1 cellular context compared by ENCODE assay signal in the genomic region with DNA sequence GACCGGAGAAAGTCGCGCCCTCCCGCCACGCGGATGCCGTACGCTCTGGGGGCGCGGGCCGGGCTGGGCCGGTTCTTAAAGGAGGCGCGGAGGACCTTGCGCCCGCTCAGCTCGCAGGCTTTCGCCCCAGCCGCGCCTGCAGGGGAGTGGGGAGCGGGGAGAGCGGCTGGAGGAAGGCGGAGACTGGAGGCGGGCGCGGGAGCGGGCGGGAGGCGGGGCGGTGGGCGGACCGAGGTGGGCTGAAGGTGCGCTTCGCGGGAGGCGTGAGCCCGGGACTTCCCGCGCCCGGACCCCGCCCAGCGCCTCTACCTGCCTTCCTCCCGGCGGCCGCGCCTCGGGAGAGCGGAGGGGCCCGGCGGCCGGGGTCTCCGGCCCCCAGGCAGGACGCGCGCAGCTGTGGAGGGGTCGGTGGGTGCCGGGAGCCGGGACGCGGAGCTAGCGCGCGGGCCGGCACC.
TF ChIP-seq lines count a peak whose summit lies in the region.

A gene (minus strand): TSS at position 148 of the 455 bp plus-strand sequence. CDS start 422 bp downstream, outside the sequence.

TF ChIP-seq in HepG2, 621 proteins besides CTCF, POLR2A, EP300 and RAD21 (continued from another document):
- TF ChIP-seq, protein P1, sequence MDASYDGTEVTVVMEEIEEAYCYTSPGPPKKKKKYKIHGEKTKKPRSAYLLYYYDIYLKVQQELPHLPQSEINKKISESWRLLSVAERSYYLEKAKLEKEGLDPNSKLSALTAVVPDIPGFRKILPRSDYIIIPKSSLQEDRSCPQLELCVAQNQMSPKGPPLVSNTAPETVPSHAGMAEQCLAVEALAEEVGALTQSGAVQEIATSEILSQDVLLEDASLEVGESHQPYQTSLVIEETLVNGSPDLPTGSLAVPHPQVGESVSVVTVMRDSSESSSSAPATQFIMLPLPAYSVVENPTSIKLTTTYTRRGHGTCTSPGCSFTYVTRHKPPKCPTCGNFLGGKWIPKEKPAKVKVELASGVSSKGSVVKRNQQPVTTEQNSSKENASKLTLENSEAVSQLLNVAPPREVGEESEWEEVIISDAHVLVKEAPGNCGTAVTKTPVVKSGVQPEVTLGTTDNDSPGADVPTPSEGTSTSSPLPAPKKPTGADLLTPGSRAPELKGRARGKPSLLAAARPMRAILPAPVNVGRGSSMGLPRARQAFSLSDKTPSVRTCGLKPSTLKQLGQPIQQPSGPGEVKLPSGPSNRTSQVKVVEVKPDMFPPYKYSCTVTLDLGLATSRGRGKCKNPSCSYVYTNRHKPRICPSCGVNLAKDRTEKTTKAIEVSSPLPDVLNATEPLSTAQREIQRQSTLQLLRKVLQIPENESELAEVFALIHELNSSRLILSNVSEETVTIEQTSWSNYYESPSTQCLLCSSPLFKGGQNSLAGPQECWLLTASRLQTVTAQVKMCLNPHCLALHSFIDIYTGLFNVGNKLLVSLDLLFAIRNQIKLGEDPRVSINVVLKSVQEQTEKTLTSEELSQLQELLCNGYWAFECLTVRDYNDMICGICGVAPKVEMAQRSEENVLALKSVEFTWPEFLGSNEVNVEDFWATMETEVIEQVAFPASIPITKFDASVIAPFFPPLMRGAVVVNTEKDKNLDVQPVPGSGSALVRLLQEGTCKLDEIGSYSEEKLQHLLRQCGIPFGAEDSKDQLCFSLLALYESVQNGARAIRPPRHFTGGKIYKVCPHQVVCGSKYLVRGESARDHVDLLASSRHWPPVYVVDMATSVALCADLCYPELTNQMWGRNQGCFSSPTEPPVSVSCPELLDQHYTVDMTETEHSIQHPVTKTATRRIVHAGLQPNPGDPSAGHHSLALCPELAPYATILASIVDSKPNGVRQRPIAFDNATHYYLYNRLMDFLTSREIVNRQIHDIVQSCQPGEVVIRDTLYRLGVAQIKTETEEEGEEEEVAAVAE (CRISPR knock-in tag; IDR thresholded peaks at IDR 0.05; ENCODE audit: borderline replicate concordance): no peak
- TF ChIP-seq ZSCAN25 (CRISPR knock-in tag; IDR thresholded peaks at IDR 0.05): peak; percentile 95
- no peak for TF ChIP-seq ZNF484 (CRISPR knock-in tag; IDR thresholded peaks at IDR 0.05; ENCODE audit: borderline replicate concordance, low read depth)
- TF ChIP-seq RFX1 (IDR thresholded peaks at IDR 0.05): no peak
- TF ChIP-seq ZNF235 (CRISPR knock-in tag; IDR thresholded peaks at IDR 0.05; ENCODE audit: borderline replicate concordance): 0 out of 2 replicates have a peak, but pooled peaks have one; percentile 31
- TF ChIP-seq, protein P2, sequence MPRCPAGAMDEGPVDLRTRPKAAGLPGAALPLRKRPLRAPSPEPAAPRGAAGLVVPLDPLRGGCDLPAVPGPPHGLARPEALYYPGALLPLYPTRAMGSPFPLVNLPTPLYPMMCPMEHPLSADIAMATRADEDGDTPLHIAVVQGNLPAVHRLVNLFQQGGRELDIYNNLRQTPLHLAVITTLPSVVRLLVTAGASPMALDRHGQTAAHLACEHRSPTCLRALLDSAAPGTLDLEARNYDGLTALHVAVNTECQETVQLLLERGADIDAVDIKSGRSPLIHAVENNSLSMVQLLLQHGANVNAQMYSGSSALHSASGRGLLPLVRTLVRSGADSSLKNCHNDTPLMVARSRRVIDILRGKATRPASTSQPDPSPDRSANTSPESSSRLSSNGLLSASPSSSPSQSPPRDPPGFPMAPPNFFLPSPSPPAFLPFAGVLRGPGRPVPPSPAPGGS (CRISPR knock-in tag; IDR thresholded peaks at IDR 0.05): 0 out of 2 replicates have a peak, but pooled peaks have one; percentile 16
- no peak for TF ChIP-seq ZNF768 (CRISPR knock-in tag; IDR thresholded peaks at IDR 0.05)
- TF ChIP-seq SRY (CRISPR knock-in tag; IDR thresholded peaks at IDR 0.05): no peak
- TF ChIP-seq HOXA3 (CRISPR knock-in tag; IDR thresholded peaks at IDR 0.05): 0 out of 2 replicates have a peak, but pooled peaks have one; percentile 9
- TF ChIP-seq, protein P3, sequence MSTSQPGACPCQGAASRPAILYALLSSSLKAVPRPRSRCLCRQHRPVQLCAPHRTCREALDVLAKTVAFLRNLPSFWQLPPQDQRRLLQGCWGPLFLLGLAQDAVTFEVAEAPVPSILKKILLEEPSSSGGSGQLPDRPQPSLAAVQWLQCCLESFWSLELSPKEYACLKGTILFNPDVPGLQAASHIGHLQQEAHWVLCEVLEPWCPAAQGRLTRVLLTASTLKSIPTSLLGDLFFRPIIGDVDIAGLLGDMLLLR (CRISPR knock-in tag; IDR thresholded peaks at IDR 0.05): 0 out of 2 replicates have a peak, but pooled peaks have one; percentile 20
- 0 out of 2 replicates have a peak, but pooled peaks have one; percentile 49 for TF ChIP-seq ZNF761 (CRISPR knock-in tag; conservative IDR thresholded peaks at IDR 0.05)
- 0 out of 2 replicates have a peak, but pooled peaks have one; percentile 10 for TF ChIP-seq ZFX (CRISPR knock-in tag; IDR thresholded peaks at IDR 0.05; ENCODE audit: low read depth)
- TF ChIP-seq, protein P4, sequence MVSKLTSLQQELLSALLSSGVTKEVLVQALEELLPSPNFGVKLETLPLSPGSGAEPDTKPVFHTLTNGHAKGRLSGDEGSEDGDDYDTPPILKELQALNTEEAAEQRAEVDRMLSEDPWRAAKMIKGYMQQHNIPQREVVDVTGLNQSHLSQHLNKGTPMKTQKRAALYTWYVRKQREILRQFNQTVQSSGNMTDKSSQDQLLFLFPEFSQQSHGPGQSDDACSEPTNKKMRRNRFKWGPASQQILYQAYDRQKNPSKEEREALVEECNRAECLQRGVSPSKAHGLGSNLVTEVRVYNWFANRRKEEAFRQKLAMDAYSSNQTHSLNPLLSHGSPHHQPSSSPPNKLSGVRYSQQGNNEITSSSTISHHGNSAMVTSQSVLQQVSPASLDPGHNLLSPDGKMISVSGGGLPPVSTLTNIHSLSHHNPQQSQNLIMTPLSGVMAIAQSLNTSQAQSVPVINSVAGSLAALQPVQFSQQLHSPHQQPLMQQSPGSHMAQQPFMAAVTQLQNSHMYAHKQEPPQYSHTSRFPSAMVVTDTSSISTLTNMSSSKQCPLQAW (CRISPR knock-in tag; IDR thresholded peaks at IDR 0.05): no peak
- TF ChIP-seq FOXK2 (IDR thresholded peaks at IDR 0.05): no peak
- 0 out of 2 replicates have a peak, but pooled peaks have one; percentile 5 for TF ChIP-seq MYC (CRISPR knock-in tag; IDR thresholded peaks at IDR 0.05; ENCODE audit: borderline replicate concordance)
- TF ChIP-seq, protein P5, sequence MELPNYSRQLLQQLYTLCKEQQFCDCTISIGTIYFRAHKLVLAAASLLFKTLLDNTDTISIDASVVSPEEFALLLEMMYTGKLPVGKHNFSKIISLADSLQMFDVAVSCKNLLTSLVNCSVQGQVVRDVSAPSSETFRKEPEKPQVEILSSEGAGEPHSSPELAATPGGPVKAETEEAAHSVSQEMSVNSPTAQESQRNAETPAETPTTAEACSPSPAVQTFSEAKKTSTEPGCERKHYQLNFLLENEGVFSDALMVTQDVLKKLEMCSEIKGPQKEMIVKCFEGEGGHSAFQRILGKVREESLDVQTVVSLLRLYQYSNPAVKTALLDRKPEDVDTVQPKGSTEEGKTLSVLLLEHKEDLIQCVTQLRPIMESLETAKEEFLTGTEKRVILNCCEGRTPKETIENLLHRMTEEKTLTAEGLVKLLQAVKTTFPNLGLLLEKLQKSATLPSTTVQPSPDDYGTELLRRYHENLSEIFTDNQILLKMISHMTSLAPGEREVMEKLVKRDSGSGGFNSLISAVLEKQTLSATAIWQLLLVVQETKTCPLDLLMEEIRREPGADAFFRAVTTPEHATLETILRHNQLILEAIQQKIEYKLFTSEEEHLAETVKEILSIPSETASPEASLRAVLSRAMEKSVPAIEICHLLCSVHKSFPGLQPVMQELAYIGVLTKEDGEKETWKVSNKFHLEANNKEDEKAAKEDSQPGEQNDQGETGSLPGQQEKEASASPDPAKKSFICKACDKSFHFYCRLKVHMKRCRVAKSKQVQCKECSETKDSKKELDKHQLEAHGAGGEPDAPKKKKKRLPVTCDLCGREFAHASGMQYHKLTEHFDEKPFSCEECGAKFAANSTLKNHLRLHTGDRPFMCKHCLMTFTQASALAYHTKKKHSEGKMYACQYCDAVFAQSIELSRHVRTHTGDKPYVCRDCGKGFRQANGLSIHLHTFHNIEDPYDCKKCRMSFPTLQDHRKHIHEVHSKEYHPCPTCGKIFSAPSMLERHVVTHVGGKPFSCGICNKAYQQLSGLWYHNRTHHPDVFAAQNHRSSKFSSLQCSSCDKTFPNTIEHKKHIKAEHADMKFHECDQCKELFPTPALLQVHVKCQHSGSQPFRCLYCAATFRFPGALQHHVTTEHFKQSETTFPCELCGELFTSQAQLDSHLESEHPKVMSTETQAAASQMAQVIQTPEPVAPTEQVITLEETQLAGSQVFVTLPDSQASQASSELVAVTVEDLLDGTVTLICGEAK (IDR thresholded peaks at IDR 0.05): no peak
- TF ChIP-seq, protein P5 (CRISPR knock-in tag; IDR thresholded peaks at IDR 0.05): no peak
- TF ChIP-seq, protein P6, sequence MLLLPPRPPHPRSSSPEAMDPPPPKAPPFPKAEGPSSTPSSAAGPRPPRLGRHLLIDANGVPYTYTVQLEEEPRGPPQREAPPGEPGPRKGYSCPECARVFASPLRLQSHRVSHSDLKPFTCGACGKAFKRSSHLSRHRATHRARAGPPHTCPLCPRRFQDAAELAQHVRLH (CRISPR knock-in tag; IDR thresholded peaks at IDR 0.05; ENCODE audit: borderline replicate concordance, low read depth): no peak
- no peak for TF ChIP-seq HMG20B (CRISPR knock-in tag; conservative IDR thresholded peaks at IDR 0.05)
- TF ChIP-seq SNAPC2 (CRISPR knock-in tag; IDR thresholded peaks at IDR 0.05): no peak
- no peak for TF ChIP-seq ZNF724P (CRISPR knock-in tag; IDR thresholded peaks at IDR 0.05; ENCODE audit: borderline replicate concordance)
- 0 out of 2 replicates have a peak, but pooled peaks have one; percentile 42 for TF ChIP-seq ZNF709 (CRISPR knock-in tag; IDR thresholded peaks at IDR 0.05)
